ENCODE assay signal across 8 cellular contexts in genomic region chr1:68111804-68112436, GRCh38.
DNase-seq lines count a peak whose midpoint lies in the region; ATAC-seq, FAIRE-seq and TF ChIP-seq lines count a peak whose summit lies in the region.

No MANE protein-coding gene starts in this region.

- FAIRE-seq in RCC 7860 (lab: Jason Lieb, UNC): peak; percentile 44

- peak; percentile 74 for TF ChIP-seq CTCF in epithelial cell of esophagus (IDR thresholded peaks at IDR 0.05; ENCODE audit: insufficient read depth, low read depth, low read length, missing control alignments)

- peak in 11 of 14 donors; percentile 6 to 72 (median 53) for DNase-seq in C1 segment of cervical spinal cord (lab: John Stamatoyannopoulos, UW)
- DNase-seq in HS-27A (ENCODE audit: low read depth): peak; percentile 78
- peak; percentile 79 for DNase-seq in RCC 7860 (ENCODE audit: low spot score)
- DNase-seq in epithelial cell of esophagus (ENCODE audit: low read depth): peak; percentile 69
- peak; percentile 59 for DNase-seq in middle frontal gyrus (ENCODE audit: extremely low spot score, low spot score)

- no peak overlapping the region for H3K4me3 ChIP-seq in epithelial cell of esophagus (ENCODE audit: low read length)

- no peak for ATAC-seq in HG02571 (IDR thresholded peaks at IDR 0.05; ENCODE audit: unreplicated experiment)
- ATAC-seq in HG02610 (IDR thresholded peaks at IDR 0.05; ENCODE audit: unreplicated experiment): no peak
- ATAC-seq in GM19455 (IDR thresholded peaks at IDR 0.05; ENCODE audit: unreplicated experiment): no peak
